Comparison of ENCODE assay signal across 9 cellular contexts in genomic region chr7:142583424-142583823, GRCh38.
DNase-seq lines count a peak whose midpoint lies in the region; ATAC-seq and TF ChIP-seq lines count a peak whose summit lies in the region.
"Had no signal": no experiment of that assay in that cellular context is flagged by ENCODE, and none has a peak within 500 bp of the region (broad histone marks: within the 10 kb centered on the region; RNA-seq: fewer than 3 reads in every experiment).

No MANE protein-coding gene starts in this region.

- H3K4me2 ChIP-seq in PC-3 (ENCODE audit: low read length), result peak overlapping the region; percentile 21; the same call in 1 of the 2 replicates
- no peak overlapping the region for H3K4me2 ChIP-seq in fibroblast of lung (ENCODE audit: extremely low read depth, insufficient read depth, low read length)

- H3F3A ChIP-seq in PC-3 (ENCODE audit: low read length, unreplicated experiment), result no peaks in the 10 kb centered on the region

- H3K9ac ChIP-seq in PC-3 (ENCODE audit: low read length) (no peak overlapping the region), fibroblast of lung (ENCODE audit: insufficient read depth, low read length) (no peak overlapping the region)

- H3K79me2 ChIP-seq in PC-3 (ENCODE audit: low read length), result no peaks in the 10 kb centered on the region
- H3K79me2 ChIP-seq in fibroblast of lung (ENCODE audit: control insufficient read depth, insufficient read depth, low read length), result no peaks in the 10 kb centered on the region

- WGBS in sigmoid colon, 2 donors, result 60 to 71% methylated on average over 2 of the region's 2 CpGs

- CTCF ChIA-PET in PC-3 (lab: Charles Lee), result interaction anchor here (0.5 to 2.6 kb wide), 7 partner anchors 24 to 419 kb away, joined by 3 to 28 read pairs (median 4); no protein-coding TSS in a partner anchor

- H3K27ac ChIP-seq in PC-3 (ENCODE audit: low read length) (peak overlapping the region; percentile 22), fibroblast of lung (ENCODE audit: insufficient read depth, low read length) (peak overlapping the region; percentile 26), sigmoid colon (no peak overlapping the region)
- H3K27ac ChIP-seq: VCaP had no signal

- H3K27me3 ChIP-seq in PC-3 (ENCODE audit: low read length) (no peaks in the 10 kb centered on the region), fibroblast of lung (ENCODE audit: control insufficient read depth, insufficient read depth, low read length) (no peaks in the 10 kb centered on the region), sigmoid colon (no peaks in the 10 kb centered on the region)

- H3K4me3 ChIP-seq in PC-3 (ENCODE audit: low read length) (no peak overlapping the region), fibroblast of lung (replicated peaks in 1 of 4; ENCODE audit: control extremely low read depth in 1 of 4, insufficient read depth in 1 of 4, low read depth in 3 of 4, low read length in 4 of 4) (no peak overlapping the region), sigmoid colon (no peak overlapping the region)

- no peaks in the 10 kb centered on the region for H3K9me3 ChIP-seq in PC-3 (ENCODE audit: low read length)
- H3K9me3 ChIP-seq in fibroblast of lung (ENCODE audit: control insufficient read depth, insufficient read depth, low read depth, low read length), result no peaks in the 10 kb centered on the region
- no peaks in the 10 kb centered on the region for H3K9me3 ChIP-seq in sigmoid colon

- intact Hi-C loops in PC-3 (cut with micrococcal nuclease), result loop anchor here (1.0 to 2.0 kb wide), 3 partner anchors 15 to 43 kb away; no protein-coding TSS in a partner anchor
- intact Hi-C loops in sigmoid colon (cut with DNase I), result no loop called here

- no peak overlapping the region for H2AFZ ChIP-seq in PC-3 (ENCODE audit: low read length)
- no peak overlapping the region for H2AFZ ChIP-seq in fibroblast of lung (ENCODE audit: low read length)

- H4K20me1 ChIP-seq in PC-3 (ENCODE audit: low read length), result no peaks in the 10 kb centered on the region
- H4K20me1 ChIP-seq in fibroblast of lung (ENCODE audit: control insufficient read depth, extremely low read depth, insufficient read depth, low read length), result no peaks in the 10 kb centered on the region

- TF ChIP-seq EP300 in sigmoid colon (IDR thresholded peaks at IDR 0.05), result no peak

- H3K36me3 ChIP-seq in PC-3 (ENCODE audit: low read depth, low read length) (no peaks in the 10 kb centered on the region), fibroblast of lung (ENCODE audit: control insufficient read depth, insufficient read depth, low read length) (no peaks in the 10 kb centered on the region), sigmoid colon (no peaks in the 10 kb centered on the region)

- no TSS peak for BruUV-seq in PC-3 (replicated peaks; lab: Mats Ljungman, UMichigan)

- TF ChIP-seq CTCF in PC-3 (conservative IDR thresholded peaks at IDR 0.05; ENCODE audit: low read depth, low read length) (no peak), fibroblast of lung (conservative IDR thresholded peaks at IDR 0.05 in 1 of 2, IDR thresholded peaks at IDR 0.05 in 1 of 2; ENCODE audit: low read depth in 1 of 2, low read length in 2 of 2) (no peak), sigmoid colon (IDR thresholded peaks at IDR 0.05) (no peak)

- POLR2A ChIA-PET in PC-3 (lab: Charles Lee; ENCODE audit: unreplicated experiment), result interaction anchor here (0.6 kb wide), 2 partner anchors 110 to 199 kb away, joined by 3 to 4 read pairs; no protein-coding TSS in a partner anchor

- TF ChIP-seq POLR2A in sigmoid colon (IDR thresholded peaks at IDR 0.05), result no peak

- DNase-seq in PC-3, result peak; percentile 90
- DNase-seq in fibroblast of lung (ENCODE audit: low read depth in 2 of 2), result peak; percentile 67 to 87
- DNase-seq in stimulated activated naive CD8-positive, alpha-beta T cell treated with anti-CD3 and anti-CD28 coated beads, Interleukin-15, Interleukin-2, amounts not matched to agents 100 U/mL and 50 U/mL, for 24 hours, result peak; percentile 25
- DNase-seq in HuH-7 (ENCODE audit: low spot score), result no peak
- DNase-seq in sigmoid colon, result no peak
- DNase-seq in cerebellar cortex (ENCODE audit: low spot score), result no peak

- H3K4me1 ChIP-seq in PC-3 (ENCODE audit: insufficient read depth, low read length) (peaks cover 33% of the 10 kb centered on the region), fibroblast of lung (ENCODE audit: control insufficient read depth, extremely low read depth, insufficient read depth, low read length) (peaks cover 9% of the 10 kb centered on the region), sigmoid colon (no peaks in the 10 kb centered on the region)

- ATAC-seq in GM18519 (IDR thresholded peaks at IDR 0.05; ENCODE audit: low FRiP score, unreplicated experiment), result peak; percentile 66
- peak; percentile 68 for ATAC-seq in HG02571 (IDR thresholded peaks at IDR 0.05; ENCODE audit: unreplicated experiment)
- peak; percentile 88 for ATAC-seq in PC-3
- peak; percentile 80 for ATAC-seq in stimulated activated naive CD8-positive, alpha-beta T cell treated with anti-CD3 and anti-CD28 coated beads, Interleukin-15, Interleukin-2, amounts not matched to agents 100 U/mL and 50 U/mL, for 24 hours

- no peaks in the 10 kb centered on the region for H3K9me2 ChIP-seq in PC-3 (replicated peaks; ENCODE audit: low read length)

Comparison
In these comparisons a context has a peak if more than half of its experiments do, and no peak if none do; other contexts are left out.
1. DNase-seq: peak in PC-3 (single experiment), fibroblast of lung (2 of 2) and stimulated activated naive CD8-positive, alpha-beta T cell treated with anti-CD3 and anti-CD28 coated beads, Interleukin-15, Interleukin-2, amounts not matched to agents 100 U/mL and 50 U/mL, for 24 hours (single experiment); none in HuH-7 (single experiment), sigmoid colon (single experiment) and cerebellar cortex (single experiment).
2. H3K27ac ChIP-seq: peak in PC-3 (single experiment) and fibroblast of lung (single experiment); none in sigmoid colon (0 of 4).
3. Peak in every context shown above with its lines, with median percentiles within 50 percentile points of each other: ATAC-seq.